Comparison of ENCODE assay signal across 8 cellular contexts in genomic region chr12:92551853-92552397, GRCh38.
A peak's percentile ranks its signal among the peaks of the same experiment; 100 is the strongest.
DNase-seq lines count a peak whose midpoint lies in the region; ATAC-seq and TF ChIP-seq lines count a peak whose summit lies in the region.

No MANE protein-coding gene starts in this region.

- intact Hi-C loops in IMR-90 (cut with micrococcal nuclease): no loop called here
- intact Hi-C loops in vagina (cut with DNase I): loop anchor here (10.0 kb wide), 1 partner anchor 47 kb away; no protein-coding TSS in a partner anchor

- H3K56ac ChIP-seq in IMR-90 (ENCODE audit: extremely low read depth, insufficient read depth, low read length): no peak overlapping the region

- no peak for TF ChIP-seq RAD21 in IMR-90 (IDR thresholded peaks at IDR 0.05; ENCODE audit: low read length)

- TF ChIP-seq POLR2A in GM18505 (IDR thresholded peaks at IDR 0.05; ENCODE audit: borderline replicate concordance, extremely low read depth, insufficient read depth, insufficient read length) (peak; percentile 55), IMR-90 (IDR thresholded peaks at IDR 0.05; ENCODE audit: low read depth, low read length) (no peak), vagina (IDR thresholded peaks at IDR 0.05) (no peak)

- peak overlapping the region; percentile 11; the same call in 1 of the 2 replicates for H2BK20ac ChIP-seq in IMR-90 (ENCODE audit: low read depth, low read length)

- H3K27ac ChIP-seq in IMR-90 (ENCODE audit: insufficient read depth, low read length) (no peak overlapping the region), vagina (no peak overlapping the region)

- no peak overlapping the region for H2AFZ ChIP-seq in IMR-90 (replicated peaks; ENCODE audit: low read length, poor library complexity)

- no peak overlapping the region for H2AK9ac ChIP-seq in IMR-90 (replicated peaks; ENCODE audit: low read depth, low read length, poor library complexity)

- TF ChIP-seq CTCF in IMR-90 (conservative IDR thresholded peaks at IDR 0.05; ENCODE audit: low read depth, low read length): no peak
- TF ChIP-seq CTCF in vagina (IDR thresholded peaks at IDR 0.05): no peak

- H3K9me1 ChIP-seq in IMR-90 (ENCODE audit: insufficient read depth, low read length): peaks cover 4% of the 10 kb centered on the region; the same call in 1 of the 2 replicates

- H3K4me3 ChIP-seq in IMR-90 (ENCODE audit: insufficient read depth, low read depth, low read length): no peak overlapping the region
- H3K4me3 ChIP-seq in vagina: no peak overlapping the region

- BruUV-seq in IMR-90 (replicated peaks; lab: Mats Ljungman, UMichigan): no TSS peak

- H3K4ac ChIP-seq in IMR-90 (ENCODE audit: low read depth, low read length): peak overlapping the region; percentile 47

- peak overlapping the region; percentile 25 for H2BK5ac ChIP-seq in IMR-90 (ENCODE audit: low read depth, low read length, poor library complexity, severe bottlenecking)

- peak overlapping the region; percentile 81; the same call in 1 of the 3 replicates for H2BK15ac ChIP-seq in IMR-90 (ENCODE audit: low read depth, low read length)

- H3K27me3 ChIP-seq in IMR-90 (ENCODE audit: control insufficient read depth, insufficient read depth, low read length) (no peaks in the 10 kb centered on the region), vagina (no peaks in the 10 kb centered on the region)

- in situ Hi-C loops in IMR-90 (cut with MboI; ENCODE audit: low sequenced_read_pairs): no loop called here

- dilution Hi-C loops in IMR-90 (cut with HindIII; ENCODE audit: low sequenced_read_pairs, unreplicated experiment): no loop called here

- H4K8ac ChIP-seq in IMR-90 (ENCODE audit: low read depth in 2 of 2, low read length in 2 of 2): peak overlapping the region in 1 of 2 experiments; percentile 13; a peak in 1 of 4 replicates

- no peak overlapping the region for H4K91ac ChIP-seq in IMR-90 (ENCODE audit: insufficient read depth, low read depth, low read length)

- H3K4me1 ChIP-seq in IMR-90 (ENCODE audit: control insufficient read depth, insufficient read depth, low read length) (peaks cover 3% of the 10 kb centered on the region), vagina (peaks cover 29% of the 10 kb centered on the region)

- POLR2A ChIA-PET in IMR-90 (lab: Charles Lee; ENCODE audit: unreplicated experiment): no interaction called here

- no peak overlapping the region; the same call in 1 of the 2 replicates for H3K18ac ChIP-seq in IMR-90 (ENCODE audit: low read depth, low read length)

- CTCF ChIA-PET in IMR-90 (lab: Yijun Ruan, JAX): no interaction called here

- 0 out of 2 replicates have a peak overlapping the region, but pooled peaks have one; percentile 34 for H3K14ac ChIP-seq in IMR-90 (replicated peaks; ENCODE audit: low read depth, low read length)

- H4K5ac ChIP-seq in IMR-90 (ENCODE audit: low read depth, low read length): 0 out of 2 replicates have a peak overlapping the region, but pooled peaks have one; percentile 15

- no peaks in the 10 kb centered on the region for H3K9me3 ChIP-seq in IMR-90 (ENCODE audit: control insufficient read depth, insufficient read depth, low read length)
- no peaks in the 10 kb centered on the region for H3K9me3 ChIP-seq in vagina

- H2BK120ac ChIP-seq in IMR-90 (ENCODE audit: low read depth, low read length): peak overlapping the region; percentile 33; the same call in 1 of the 2 replicates

- H3K36me3 ChIP-seq in IMR-90 (ENCODE audit: control insufficient read depth, insufficient read depth, low read length) (no peaks in the 10 kb centered on the region), vagina (no peaks in the 10 kb centered on the region)

- H4K20me1 ChIP-seq in IMR-90 (ENCODE audit: insufficient read depth, low read length): no peaks in the 10 kb centered on the region

- no peaks in the 10 kb centered on the region for H3K79me1 ChIP-seq in IMR-90 (ENCODE audit: low read depth in 1 of 2, low read length in 2 of 2)

- peak; percentile 73 for DNase-seq in IMR-90
- no peak for DNase-seq in NCI-H1092 (lab: John Stamatoyannopoulos, UW)
- DNase-seq in DMS79 treated with DMSO at 0.1 percent for 48 hours (lab: John Stamatoyannopoulos, UW): no peak
- no peak for DNase-seq in NCI-H1436 treated with DMSO at 0.1 percent for 48 hours (lab: John Stamatoyannopoulos, UW)
- DNase-seq in vagina (ENCODE audit: extremely low spot score in 2 of 2): no peak

- H3K23ac ChIP-seq in IMR-90 (ENCODE audit: low read depth, low read length): 0 out of 2 replicates have a peak overlapping the region, but pooled peaks have one; percentile 32

- no peak overlapping the region for H3K4me2 ChIP-seq in IMR-90 (ENCODE audit: low read depth, low read length)

- no peak overlapping the region for H2AK5ac ChIP-seq in IMR-90 (ENCODE audit: low read depth, low read length)

- H3K9ac ChIP-seq in IMR-90 (ENCODE audit: low read depth, low read length): no peak overlapping the region

- ATAC-seq in GM18505 (IDR thresholded peaks at IDR 0.05; ENCODE audit: unreplicated experiment) (peak; percentile 75), GM21529 (IDR thresholded peaks at IDR 0.05; ENCODE audit: unreplicated experiment) (peak; percentile 75), IMR-90 (ENCODE audit: low read depth) (peak; percentile 80), esophagus mucosa (peak; percentile 70)

TF ChIP-seq in IMR-90, 13 proteins besides CTCF, POLR2A, EP300 and RAD21:
- TF ChIP-seq USF2 (IDR thresholded peaks at IDR 0.05; ENCODE audit: low read depth, low read length) (no peak), RCOR1 (IDR thresholded peaks at IDR 0.05; ENCODE audit: insufficient replicate concordance, low read length) (no peak), NFE2L2 (IDR thresholded peaks at IDR 0.05; ENCODE audit: low read depth, low read length) (no peak), FOS (IDR thresholded peaks at IDR 0.05; ENCODE audit: low read depth, low read length) (0 out of 2 replicates have a peak, but pooled peaks have one; percentile 9), CEBPB (IDR thresholded peaks at IDR 0.05; ENCODE audit: low read depth, low read length) (no peak)
